27 cellular contexts compared by ENCODE assay signal in genomic region chr16:76346210-76346609, GRCh38.
"Had no signal": no experiment of that assay in that cellular context is flagged by ENCODE, and none has a peak within 500 bp of the region (broad histone marks: within the 10 kb centered on the region; RNA-seq: fewer than 3 reads in every experiment).

No MANE protein-coding gene starts in this region.

- H3K9me3 ChIP-seq: adrenal gland, body of pancreas, colonic mucosa, gastrocnemius medialis had no signal

- DNase-seq: activated CD4-positive, alpha-beta memory T cell treated with anti-CD3 and anti-CD28 coated beads for 36 hours; activated CD4-positive, alpha-beta T cell treated with anti-CD3 and anti-CD28 coated beads for 36 hours; activated CD4-positive, alpha-beta T cell treated with anti-CD3 and anti-CD28 coated beads, Interleukin-2, amount 10 ng/mL, durations not matched to agents 24 days and 14 days; activated CD4-positive, CD25-positive, alpha-beta regulatory T cell; activated CD4-positive, CD25-positive, alpha-beta regulatory T cell treated with anti-CD3 and anti-CD28 coated beads, Interleukin-2, amount 50 U/mL, for 72 hours; activated CD8-positive, alpha-beta memory T cell treated with anti-CD3 and anti-CD28 coated beads, Interleukin-2, amount 10 ng/mL, durations not matched to agents 7 days and 5 days; activated CD8-positive, alpha-beta memory T cell treated with anti-CD3 and anti-CD28 coated beads, Interleukin-2, amount 50 U/mL, for 4 hours; activated CD8-positive, alpha-beta T cell treated with anti-CD3 and anti-CD28 coated beads, Interleukin-2, amount 10 ng/mL, durations not matched to agents 7 days and 5 days; activated effector memory CD4-positive, alpha-beta T cell treated with anti-CD3 and anti-CD28 coated beads, Interleukin-2, amount 50 U/mL, for 16 hours; activated naive CD4-positive, alpha-beta T cell treated with anti-CD3 and anti-CD28 coated beads for 36 hours; activated naive CD8-positive, alpha-beta T cell treated with anti-CD3 and anti-CD28 coated beads for 36 hours; activated naive CD8-positive, alpha-beta T cell treated with anti-CD3 and anti-CD28 coated beads, Interleukin-2, amount 50 U/mL, for 24 hours; activated T-cell treated with anti-CD3 and anti-CD28 coated beads, Interleukin-2, amount 50 U/mL, for 1 hour; activated T-cell treated with anti-CD3 and anti-CD28 coated beads, Interleukin-2, amount 50 U/mL, for 48 hours; adrenal gland; amygdala; aorta; body of pancreas; cerebellar nuclear complex; colonic mucosa; effector CD8-positive, alpha-beta T cell; foreskin keratinocyte; gastrocnemius medialis; glutamatergic neuron; heart left ventricle; T-helper 2 cell had no signal

- H3K27me3 ChIP-seq: adrenal gland, body of pancreas, colonic mucosa, foreskin keratinocyte, gastrocnemius medialis, heart left ventricle had no signal

- H3K4me1 ChIP-seq: adrenal gland, body of pancreas, colonic mucosa, foreskin keratinocyte, gastrocnemius medialis had no signal

- H3K4me3 ChIP-seq: adrenal gland, body of pancreas, colonic mucosa, gastrocnemius medialis, heart left ventricle had no signal

- H3K27ac ChIP-seq: adrenal gland, body of pancreas, colonic mucosa, epithelial cell of prostate, foreskin keratinocyte, gastrocnemius medialis had no signal

- H3K36me3 ChIP-seq: adrenal gland, colonic mucosa, gastrocnemius medialis, heart left ventricle had no signal
